In the genomic region with DNA sequence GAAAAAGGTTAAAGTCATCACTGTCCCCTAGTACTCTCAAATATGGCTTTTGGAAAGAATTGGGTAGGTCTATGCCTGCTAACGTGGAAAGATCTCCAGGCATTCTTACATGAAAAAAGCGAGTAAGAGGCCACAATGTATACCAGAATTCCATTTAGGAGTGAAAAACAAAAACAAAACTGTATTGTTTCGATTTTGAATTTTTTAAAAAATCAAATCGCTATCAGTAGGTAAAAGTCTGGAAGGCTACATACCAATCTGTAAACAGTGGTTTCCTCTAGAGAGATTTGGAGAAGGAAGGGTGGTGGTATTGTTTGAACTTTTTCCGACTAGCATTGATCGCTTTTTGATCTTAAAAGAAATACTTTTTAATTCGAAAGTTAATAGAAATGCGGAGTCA, we compare ENCODE assay signal across 12 cellular contexts. TPM values are rescaled to one million over a fixed set of nuclear protein-coding genes. Genes with fewer than 3 reads are reported as not detected.
DNase-seq lines count a peak whose midpoint lies in the region; ATAC-seq and TF ChIP-seq lines count a peak whose summit lies in the region.
"Had no signal": no experiment of that assay in that cellular context is flagged by ENCODE, and none has a peak within 500 bp of the region (broad histone marks: within the 10 kb centered on the region; RNA-seq: fewer than 3 reads in every experiment).

No MANE protein-coding gene starts in this region.

- intact Hi-C loops in activated CD4-positive, alpha-beta T cell treated with anti-CD3 and anti-CD28 coated beads, Interleukin-2, amount 10 ng/mL, durations not matched to agents 24 days and 14 days (cut with micrococcal nuclease): no loop called here
- intact Hi-C loops in psoas muscle (cut with DNase I): no loop called here

- H3K4me3 ChIP-seq in SJSA1 (peak overlapping the region; percentile 44), psoas muscle (peak overlapping the region; percentile 43), gastroesophageal sphincter (peak overlapping the region in 1 of 2 donors; percentile 35)

- TF ChIP-seq CTCF in psoas muscle (IDR thresholded peaks at IDR 0.05) (no peak), gastroesophageal sphincter (IDR thresholded peaks at IDR 0.05) (no peak)

- peaks cover 62% of the 10 kb centered on the region for H3K27me3 Mint-ChIP-seq in activated CD4-positive, alpha-beta T cell treated with anti-CD3 and anti-CD28 coated beads, Interleukin-2, amount 10 ng/mL, durations not matched to agents 24 days and 14 days

- H3K36me3 ChIP-seq in SJSA1 (no peaks in the 10 kb centered on the region), psoas muscle (ENCODE audit: insufficient read depth in 1 of 2, low read depth in 1 of 2) (no peaks in the 10 kb centered on the region), gastroesophageal sphincter (no peaks in the 10 kb centered on the region)

- 14 to 16% (median 16%) methylated on average over 8 of the region's 8 CpGs for WGBS in psoas muscle, 3 donors
- 6 to 15% methylated on average over 8 of the region's 8 CpGs for WGBS in gastroesophageal sphincter (ENCODE audit: low coverage in 1 of 2), 2 donors

- H3K9me3 ChIP-seq in SJSA1 (replicated peaks): no peaks in the 10 kb centered on the region; the same call in 1 of the 2 replicates
- H3K9me3 ChIP-seq in psoas muscle: no peaks in the 10 kb centered on the region
- H3K9me3 ChIP-seq in gastroesophageal sphincter: no peaks in the 10 kb centered on the region

- TF ChIP-seq EP300 in gastroesophageal sphincter (IDR thresholded peaks at IDR 0.05): no peak

- peaks cover 5% of the 10 kb centered on the region for H3K4me1 Mint-ChIP-seq in activated CD4-positive, alpha-beta T cell treated with anti-CD3 and anti-CD28 coated beads, Interleukin-2, amount 10 ng/mL, durations not matched to agents 24 days and 14 days

- TF ChIP-seq POLR2A in gastroesophageal sphincter (IDR thresholded peaks at IDR 0.05): no peak

- H3K4me3 Mint-ChIP-seq in activated CD4-positive, alpha-beta T cell treated with anti-CD3 and anti-CD28 coated beads, Interleukin-2, amount 10 ng/mL, durations not matched to agents 24 days and 14 days: peak overlapping the region; percentile 63

- peaks cover 4% of the 10 kb centered on the region; the same call in 1 of the 2 replicates for H3K27me3 ChIP-seq in SJSA1 (replicated peaks)
- H3K27me3 ChIP-seq in psoas muscle (ENCODE audit: insufficient read depth in 3 of 3, low read length in 2 of 3): peaks cover 3 to 55% (median 10%) of the 10 kb centered on the region in 3 donors
- peaks cover 81% of the 10 kb centered on the region for H3K27me3 ChIP-seq in gastroesophageal sphincter

- no peak for DNase-seq in activated CD4-positive, alpha-beta T cell treated with anti-CD3 and anti-CD28 coated beads, Interleukin-2, amount 10 ng/mL, durations not matched to agents 24 days and 14 days
- DNase-seq in activated CD4-positive, alpha-beta T cell treated with anti-CD3 and anti-CD28 coated beads for 48 hours: no peak
- DNase-seq in SJSA1 (ENCODE audit: low read depth in 1 of 2, low spot score in 2 of 2) (no peak), fibroblast of peridontal ligament (ENCODE audit: extremely low read depth) (peak; percentile 29), psoas muscle (no peak), AML-193 (lab: John Stamatoyannopoulos, UW) (no peak), NCI-H2081 treated with DMSO at 0.1 percent for 48 hours (lab: John Stamatoyannopoulos, UW) (no peak)
- DNase-seq: NCI-H1048; stimulated activated CD4-positive, alpha-beta T cell treated with anti-CD3 and anti-CD28 coated beads, Interleukin-2, amount 100 ng/mL, for 48 hours; T-helper 9 cell had no signal

- ATAC-seq in psoas muscle (no peak), gastroesophageal sphincter (no peak)

- no peaks in the 10 kb centered on the region for H3K9me3 Mint-ChIP-seq in activated CD4-positive, alpha-beta T cell treated with anti-CD3 and anti-CD28 coated beads, Interleukin-2, amount 10 ng/mL, durations not matched to agents 24 days and 14 days

- peaks cover 7% of the 10 kb centered on the region for H3K4me1 ChIP-seq in SJSA1 (replicated peaks)
- no peaks in the 10 kb centered on the region for H3K4me1 ChIP-seq in psoas muscle
- H3K4me1 ChIP-seq in gastroesophageal sphincter: peaks cover 0 to 12% (median 3%) of the 10 kb centered on the region in 3 donors

- H3K36me3 Mint-ChIP-seq in activated CD4-positive, alpha-beta T cell treated with anti-CD3 and anti-CD28 coated beads, Interleukin-2, amount 10 ng/mL, durations not matched to agents 24 days and 14 days (ENCODE audit: low read depth): no peaks in the 10 kb centered on the region
- H3K36me3 Mint-ChIP-seq: CD14-positive monocyte had no signal

- H3K27ac ChIP-seq in SJSA1 (no peak overlapping the region), psoas muscle (no peak overlapping the region), gastroesophageal sphincter (no peak overlapping the region)

- no peak overlapping the region for H3K27ac Mint-ChIP-seq in activated CD4-positive, alpha-beta T cell treated with anti-CD3 and anti-CD28 coated beads, Interleukin-2, amount 10 ng/mL, durations not matched to agents 24 days and 14 days
- H3K27ac Mint-ChIP-seq: CD14-positive monocyte had no signal

RNA-seq across cellular contexts. Expression of gene RRAGC, which starts 55.9 kb away (rescaled TPM):
- 10.9 and 11.0 TPM in 2 replicates for total RNA-seq in activated CD4-positive, alpha-beta T cell treated with anti-CD3 and anti-CD28 coated beads, Interleukin-2, amount 10 ng/mL, durations not matched to agents 24 days and 14 days
- total RNA-seq in SJSA1 (2014; rRNA removed; shearing (Covaris generic)): 10.4 and 14.2 TPM in 2 replicates
- total RNA-seq in psoas muscle (10 to 100 TPM; 11.6 to 18.4 (median 15.6) TPM), gastroesophageal sphincter (10 to 100 TPM; 19.5 to 25.0 (median 20.5) TPM)
- 10 to 100 TPM; 13.8 to 29.3 (median 15.7) TPM for polyA plus RNA-seq in psoas muscle
